In the genomic region with DNA sequence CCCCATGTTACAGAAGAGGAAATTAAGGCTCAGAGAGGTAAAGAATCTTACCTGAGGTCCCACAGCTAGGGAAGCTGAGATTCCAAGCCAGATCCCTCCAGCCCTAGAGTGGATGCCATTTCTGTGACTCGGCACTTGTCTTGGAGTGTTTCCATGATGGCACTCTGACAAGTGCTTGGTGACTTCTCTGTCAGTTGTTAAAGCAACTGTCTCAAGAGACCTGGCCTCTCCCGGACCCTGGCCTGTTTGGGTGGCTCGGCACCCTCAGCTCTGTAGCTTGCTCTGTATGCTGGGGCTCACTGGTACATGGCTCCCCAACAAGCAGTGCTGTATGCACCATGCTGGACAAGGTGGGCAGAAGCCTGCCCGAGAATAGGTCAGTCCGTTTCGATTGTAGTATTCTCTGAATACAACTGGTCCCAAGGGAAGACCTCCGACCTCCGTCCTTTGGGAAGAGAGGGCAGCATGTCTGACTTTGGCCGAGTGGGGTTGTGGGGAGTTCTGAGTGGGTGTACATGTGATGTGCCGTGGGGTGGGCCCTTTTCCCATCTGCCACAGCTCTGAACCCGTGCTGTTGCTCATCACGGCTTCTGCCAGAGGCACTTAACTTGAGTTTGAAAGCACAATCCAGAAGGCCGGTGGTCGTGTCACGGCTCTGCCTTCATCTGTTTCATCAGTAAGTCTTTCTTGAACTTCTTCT, we compare ENCODE assay signal across 12 cellular contexts. TPM values are rescaled to one million over a fixed set of nuclear protein-coding genes. Genes with fewer than 3 reads are reported as not detected.
DNase-seq lines count a peak whose midpoint lies in the region; ATAC-seq, FAIRE-seq and TF ChIP-seq lines count a peak whose summit lies in the region.
"Had no signal": no experiment of that assay in that cellular context is flagged by ENCODE, and none has a peak within 500 bp of the region (broad histone marks: within the 10 kb centered on the region; RNA-seq: fewer than 3 reads in every experiment).

No MANE protein-coding gene starts in this region.

- peaks cover 2% of the 10 kb centered on the region for H4K20me1 ChIP-seq in H9 (ENCODE audit: control insufficient read depth, insufficient read depth, insufficient read length)

- H3K23ac ChIP-seq in H9 (ENCODE audit: insufficient read length, low read depth, low read length): no peak overlapping the region

- no peaks in the 10 kb centered on the region for H3K9me3 Mint-ChIP-seq in H9
- H3K9me3 Mint-ChIP-seq: activated CD4-positive, alpha-beta memory T cell treated with anti-CD3 and anti-CD28 coated beads, Interleukin-2, amount 10 ng/mL, durations not matched to agents 7 days and 5 days had no signal

- no peak for ATAC-seq in HG03565 (IDR thresholded peaks at IDR 0.05; ENCODE audit: unreplicated experiment)
- no peak for ATAC-seq in GM19035 (IDR thresholded peaks at IDR 0.05; ENCODE audit: unreplicated experiment)

- H4K5ac ChIP-seq in H9 (ENCODE audit: insufficient read length, low read depth, low read length): no peak overlapping the region

- H3K4me2 ChIP-seq in H9 (ENCODE audit: insufficient read depth, insufficient read length, low read length): no peak overlapping the region

- H3K4ac ChIP-seq in H9 (ENCODE audit: low read depth, low read length): no peak overlapping the region

- DNase-seq in H9 (no peak), bronchial epithelial cell (ENCODE audit: low read depth) (no peak), NCI-H1694 (lab: John Stamatoyannopoulos, UW) (no peak)
- no peak for DNase-seq in stimulated activated CD4-positive, alpha-beta T cell treated with anti-CD3 and anti-CD28 coated beads, Interleukin-12 subunit alpha, Interleukin-12 subunit beta, amount 100 ng/mL, for 4 hours
- DNase-seq: activated CD4-positive, alpha-beta memory T cell treated with anti-CD3 and anti-CD28 coated beads, Interleukin-2, amount 10 ng/mL, durations not matched to agents 7 days and 5 days; GF-D8; islet precursor cell; SHP77 treated with DMSO at 0.1 percent for 48 hours had no signal

- no peak overlapping the region for H2BK12ac ChIP-seq in H9 (ENCODE audit: insufficient read length, low read depth, low read length)

- H3K23me2 ChIP-seq in H9 (ENCODE audit: insufficient read length, low read depth, low read length, poor library complexity, severe bottlenecking): no peaks in the 10 kb centered on the region

- H3K9ac ChIP-seq in H9 (ENCODE audit: extremely low read depth, insufficient read length, low read length) (no peak overlapping the region), iPS-20b (ENCODE audit: low read depth, low read length) (peak overlapping the region; percentile 11; the same call in 1 of the 2 replicates), subcutaneous abdominal adipose tissue (ENCODE audit: low read length in 5 of 5) (peak overlapping the region in 3 of 5 donors; percentile 18 to 28 (median 22))

- H4K8ac ChIP-seq in H9 (replicated peaks; ENCODE audit: insufficient read length, low read depth, low read length): no peak overlapping the region

- peaks cover 10% of the 10 kb centered on the region; the same call in 1 of the 2 replicates for H3K4me1 ChIP-seq in H9 (ENCODE audit: insufficient read depth, low read length)
- peaks cover 39% of the 10 kb centered on the region for H3K4me1 ChIP-seq in iPS-20b (ENCODE audit: insufficient read depth, low read length)
- H3K4me1 ChIP-seq in subcutaneous abdominal adipose tissue (ENCODE audit: control insufficient read depth in 5 of 5, insufficient read depth in 5 of 5, low read length in 5 of 5): peaks cover 12 to 65% (median 59%) of the 10 kb centered on the region in 5 donors

- no peak overlapping the region for H2AFZ ChIP-seq in H9 (ENCODE audit: low read length)

- H3K9me3 ChIP-seq in H9 (ENCODE audit: control insufficient read depth, low read depth, low read length) (no peaks in the 10 kb centered on the region), iPS-20b (ENCODE audit: insufficient read depth, low read depth, low read length) (no peaks in the 10 kb centered on the region), subcutaneous abdominal adipose tissue (ENCODE audit: control insufficient read depth in 5 of 5, low read length in 5 of 5) (no peaks in the 10 kb centered on the region)

- H3K4me1 Mint-ChIP-seq in H9: peaks cover 46 to 54% of the 10 kb centered on the region in 2 experiments

- H3K14ac ChIP-seq in H9 (ENCODE audit: insufficient read depth, low read length): no peak overlapping the region

- H2BK5ac ChIP-seq in H9 (ENCODE audit: insufficient read length, low read length): no peak overlapping the region

- no peaks in the 10 kb centered on the region for H3K27me3 Mint-ChIP-seq in H9 (ENCODE audit: low read depth)
- H3K27me3 Mint-ChIP-seq: activated CD4-positive, alpha-beta memory T cell treated with anti-CD3 and anti-CD28 coated beads, Interleukin-2, amount 10 ng/mL, durations not matched to agents 7 days and 5 days had no signal

- no peak overlapping the region for H2AK5ac ChIP-seq in H9 (ENCODE audit: insufficient read length, low read length)

- no CpG with 5 or more reads among the region's 15 CpGs for WGBS in H9 (ENCODE audit: extremely low coverage, insufficient read length, low lambda C conversion rate)

- H3K36me3 ChIP-seq in bronchial epithelial cell (ENCODE audit: control insufficient read depth, insufficient read depth, low read length) (peaks cover 1% of the 10 kb centered on the region), iPS-20b (ENCODE audit: insufficient read depth, low read depth, low read length) (no peaks in the 10 kb centered on the region), subcutaneous abdominal adipose tissue (ENCODE audit: control insufficient read depth in 5 of 5, insufficient read depth in 5 of 5, low read length in 5 of 5) (peaks cover 0 to 2% (median 0%) of the 10 kb centered on the region in 5 donors)

- H3K79me1 ChIP-seq in H9 (ENCODE audit: insufficient read depth, low read depth, low read length, poor library complexity, severe bottlenecking): no peaks in the 10 kb centered on the region

- TF ChIP-seq CTCF in H9 (conservative IDR thresholded peaks at IDR 0.05) (no peak), bronchial epithelial cell (IDR thresholded peaks at IDR 0.05; ENCODE audit: insufficient read depth, low read length, severe bottlenecking) (no peak)

- peak overlapping the region; percentile 4 for H3K18ac ChIP-seq in H9 (ENCODE audit: insufficient read length, low read depth, low read length)

- no peak overlapping the region for H3T11ph ChIP-seq in H9 (ENCODE audit: low read length)

- no peak overlapping the region for H2BK15ac ChIP-seq in H9 (ENCODE audit: low read depth, low read length)

- peak; percentile 7 for FAIRE-seq in bronchial epithelial cell (lab: Jason Lieb, UNC)

- peak overlapping the region; percentile 28 to 78 (median 78); a peak in 5 of 7 replicates for H3K27ac Mint-ChIP-seq in H9
- H3K27ac Mint-ChIP-seq: activated CD4-positive, alpha-beta memory T cell treated with anti-CD3 and anti-CD28 coated beads, Interleukin-2, amount 10 ng/mL, durations not matched to agents 7 days and 5 days had no signal

- no peak overlapping the region for H2BK120ac ChIP-seq in H9 (ENCODE audit: low read depth, low read length, poor library complexity, severe bottlenecking)

- H3K4me3 Mint-ChIP-seq in H9: peak overlapping the region in 1 of 2 experiments; percentile 55; a peak in 1 of 5 replicates
- H3K4me3 Mint-ChIP-seq: activated CD4-positive, alpha-beta memory T cell treated with anti-CD3 and anti-CD28 coated beads, Interleukin-2, amount 10 ng/mL, durations not matched to agents 7 days and 5 days had no signal

- H3K27ac ChIP-seq in H9 (ENCODE audit: insufficient read length, low read depth, low read length) (no peak overlapping the region), iPS-20b (ENCODE audit: low read length) (peak overlapping the region; percentile 4), subcutaneous abdominal adipose tissue (ENCODE audit: low read depth, low read length) (peak overlapping the region; percentile 80)

- H2BK20ac ChIP-seq in H9 (ENCODE audit: low read depth, low read length, poor library complexity, severe bottlenecking): no peak overlapping the region

- H4K91ac ChIP-seq in H9 (ENCODE audit: insufficient read length, low read depth, low read length): no peak overlapping the region

- H3K27me3 ChIP-seq in H9 (ENCODE audit: insufficient read depth, low read length): no peaks in the 10 kb centered on the region
- no peaks in the 10 kb centered on the region for H3K27me3 ChIP-seq in bronchial epithelial cell (ENCODE audit: control insufficient read depth, insufficient read depth, low read length)
- H3K27me3 ChIP-seq in iPS-20b (ENCODE audit: insufficient read depth, low read length): no peaks in the 10 kb centered on the region
- H3K27me3 ChIP-seq in subcutaneous abdominal adipose tissue (ENCODE audit: control insufficient read depth in 5 of 5, insufficient read depth in 4 of 5, low read length in 5 of 5): no peaks in the 10 kb centered on the region

- no peak overlapping the region for H3K56ac ChIP-seq in H9 (ENCODE audit: insufficient read length, low read depth, low read length)

- no peak overlapping the region for H3K4me3 ChIP-seq in bronchial epithelial cell (ENCODE audit: low read depth, low read length)
- H3K4me3 ChIP-seq in iPS-20b (ENCODE audit: low read length): peak overlapping the region; percentile 43; the same call in 1 of the 2 replicates
- H3K4me3 ChIP-seq in subcutaneous abdominal adipose tissue (ENCODE audit: low read depth in 1 of 5, low read length in 5 of 5): no peak overlapping the region

- no peaks in the 10 kb centered on the region; a peak in 1 of 7 replicates for H3K36me3 Mint-ChIP-seq in H9 (ENCODE audit: insufficient read depth in 1 of 3, low read depth in 3 of 3)

- peaks cover 3% of the 10 kb centered on the region; the same call in 1 of the 2 replicates for H3K79me2 ChIP-seq in H9 (ENCODE audit: insufficient read depth, low read length)

RNA-seq across cellular contexts. Expression of a gene that starts 12.4 kb away (rescaled TPM):
- total RNA-seq in H9 (2021): 64.9 and 66.6 TPM in 2 replicates
- total RNA-seq in bronchial epithelial cell: 59.8 and 77.6 TPM in 2 replicates

RNA-seq across cellular contexts. Expression of a gene that starts 12.8 kb away (rescaled TPM):
- total RNA-seq in H9 (2021) (114 and 128 TPM in 2 replicates), bronchial epithelial cell (106 and 111 TPM in 2 replicates)

RNA-seq across cellular contexts. Expression of a gene that starts 34.7 kb away (rescaled TPM):
- total RNA-seq in H9 (2021) (75.8 and 78.0 TPM in 2 replicates), bronchial epithelial cell (6.3 and 11.9 TPM in 2 replicates)
